ENCODE assay signal across 1 cellular context in genomic region chrX:107574054-107574683, GRCh38.
TF ChIP-seq lines count a peak whose summit lies in the region.

No MANE protein-coding gene starts in this region.

TF ChIP-seq in HepG2, 621 proteins besides CTCF, POLR2A, EP300 and RAD21 (continued from another document and continues in another):
- TF ChIP-seq ZNF281 (CRISPR knock-in tag; IDR thresholded peaks at IDR 0.05; ENCODE audit: borderline replicate concordance) (no peak), MTA3 (CRISPR knock-in tag; IDR thresholded peaks at IDR 0.05) (no peak), NR2F1 (CRISPR knock-in tag; IDR thresholded peaks at IDR 0.05) (peak in 1 of 2 experiments; percentile 79; a peak in 2 of 4 replicates), ZNF878 (CRISPR knock-in tag; IDR thresholded peaks at IDR 0.05) (no peak), REL (CRISPR knock-in tag; conservative IDR thresholded peaks at IDR 0.05) (no peak), CCAR2 (optimal IDR thresholded peaks at IDR 0.05; ENCODE audit: low read depth, low read length) (no peak), RXRB (CRISPR knock-in tag; IDR thresholded peaks at IDR 0.05; ENCODE audit: borderline replicate concordance) (peak; percentile 89), REXO4 (CRISPR knock-in tag; IDR thresholded peaks at IDR 0.05; ENCODE audit: borderline replicate concordance) (no peak), GATAD1 (CRISPR knock-in tag; IDR thresholded peaks at IDR 0.05) (no peak), ZNF775 (CRISPR knock-in tag; IDR thresholded peaks at IDR 0.05; ENCODE audit: borderline replicate concordance) (no peak), ZNF354B (CRISPR knock-in tag; IDR thresholded peaks at IDR 0.05) (no peak), MIER2 (CRISPR knock-in tag; IDR thresholded peaks at IDR 0.05) (no peak), CEBPB (IDR thresholded peaks at IDR 0.05; ENCODE audit: borderline replicate concordance, low read depth, low read length) (peak; percentile 76; the same call in 1 of the 2 replicates), MEF2D (CRISPR knock-in tag; IDR thresholded peaks at IDR 0.05) (peak; percentile 68; the same call in 1 of the 2 replicates), ZNF891 (CRISPR knock-in tag; IDR thresholded peaks at IDR 0.05) (no peak), ZNF646 (CRISPR knock-in tag; IDR thresholded peaks at IDR 0.05) (no peak), SALL2 (CRISPR knock-in tag; IDR thresholded peaks at IDR 0.05) (no peak), ZNF232 (CRISPR knock-in tag; IDR thresholded peaks at IDR 0.05; ENCODE audit: borderline replicate concordance) (no peak), TIGD3 (CRISPR knock-in tag; IDR thresholded peaks at IDR 0.05; ENCODE audit: borderline replicate concordance) (no peak), CREB1 (IDR thresholded peaks at IDR 0.05) (no peak), CREB1 (CRISPR knock-in tag; IDR thresholded peaks at IDR 0.05) (no peak), ZMAT5 (CRISPR knock-in tag; IDR thresholded peaks at IDR 0.05; ENCODE audit: borderline replicate concordance, low read depth) (no peak), HDAC2 (CRISPR knock-in tag; IDR thresholded peaks at IDR 0.05) (peak; percentile 44; the same call in 1 of the 2 replicates), STAT6 (CRISPR knock-in tag; IDR thresholded peaks at IDR 0.05; ENCODE audit: borderline replicate concordance) (no peak), KDM5A (IDR thresholded peaks at IDR 0.05; ENCODE audit: borderline replicate concordance, low read length) (no peak), DNMT1 (CRISPR knock-in tag; IDR thresholded peaks at IDR 0.05) (no peak), ZNF549 (CRISPR knock-in tag; IDR thresholded peaks at IDR 0.05) (no peak), ZFX (CRISPR knock-in tag; IDR thresholded peaks at IDR 0.05; ENCODE audit: low read depth) (no peak), ZBTB2 (CRISPR knock-in tag; IDR thresholded peaks at IDR 0.05; ENCODE audit: low read depth) (no peak), FOXA3 (CRISPR knock-in tag; IDR thresholded peaks at IDR 0.05) (peak; percentile 85), TFE3 (CRISPR knock-in tag; IDR thresholded peaks at IDR 0.05) (peak; percentile 47; the same call in 1 of the 2 replicates), ZNF547 (CRISPR knock-in tag; IDR thresholded peaks at IDR 0.05) (no peak), RFXANK (CRISPR knock-in tag; IDR thresholded peaks at IDR 0.05) (no peak), SOX13 (IDR thresholded peaks at IDR 0.05) (no peak), SOX13 (CRISPR knock-in tag; conservative IDR thresholded peaks at IDR 0.05 in 1 of 2, IDR thresholded peaks at IDR 0.05 in 1 of 2) (peak in 1 of 2 experiments; percentile 76; a peak in 2 of 4 replicates), HNF1A (IDR thresholded peaks at IDR 0.05; ENCODE audit: low read depth) (no peak), HNF1A (CRISPR knock-in tag; IDR thresholded peaks at IDR 0.05; ENCODE audit: borderline replicate concordance) (peak; percentile 19; the same call in 1 of the 2 replicates), ZSCAN20 (CRISPR knock-in tag; IDR thresholded peaks at IDR 0.05; ENCODE audit: borderline replicate concordance) (no peak), RARG (CRISPR knock-in tag; IDR thresholded peaks at IDR 0.05; ENCODE audit: low read depth) (no peak), HOXA3 (CRISPR knock-in tag; IDR thresholded peaks at IDR 0.05) (no peak), ZNF180 (CRISPR knock-in tag; IDR thresholded peaks at IDR 0.05; ENCODE audit: borderline replicate concordance, low read depth) (no peak), AHR (CRISPR knock-in tag; IDR thresholded peaks at IDR 0.05) (no peak), AGO1 (IDR thresholded peaks at IDR 0.05; ENCODE audit: low read depth, low read length, poor library complexity, severe bottlenecking) (no peak), ZNF678 (CRISPR knock-in tag; IDR thresholded peaks at IDR 0.05) (no peak)
